15 cellular contexts compared by ENCODE assay signal in genomic region chr3:153625506-153625905, GRCh38.
A peak's percentile ranks its signal among the peaks of the same experiment; 100 is the strongest.
DNase-seq lines count a peak whose midpoint lies in the region; ATAC-seq and TF ChIP-seq lines count a peak whose summit lies in the region.
"Had no signal": no experiment of that assay in that cellular context is flagged by ENCODE, and none has a peak within 500 bp of the region (broad histone marks: within the 10 kb centered on the region; RNA-seq: fewer than 3 reads in every experiment).

No MANE protein-coding gene starts in this region.

- no peak overlapping the region for H4K8ac ChIP-seq in IMR-90 (ENCODE audit: low read depth in 2 of 2, low read length in 2 of 2)

- H3K27ac ChIP-seq in C4-2B = no peak overlapping the region
- no peak overlapping the region for H3K27ac ChIP-seq in IMR-90 (ENCODE audit: insufficient read depth, low read length)
- H3K27ac ChIP-seq in WERI-Rb-1 = peak overlapping the region; percentile 41
- H3K27ac ChIP-seq: heart left ventricle, parathyroid adenoma, stomach, VCaP had no signal

- no CpG with 5 or more reads among the region's 3 CpGs for WGBS in IMR-90 (ENCODE audit: extremely low coverage in 2 of 2, insufficient read length in 1 of 2), 2 experiments

- H2AK9ac ChIP-seq in IMR-90 (replicated peaks; ENCODE audit: low read depth, low read length, poor library complexity) = no peak overlapping the region

- H2AK5ac ChIP-seq in IMR-90 (ENCODE audit: low read depth, low read length) = no peak overlapping the region

- dilution Hi-C loops in IMR-90 (cut with HindIII; ENCODE audit: low sequenced_read_pairs, unreplicated experiment) = no loop called here

- intact Hi-C loops in IMR-90 (cut with micrococcal nuclease) = no loop called here

- no peak for TF ChIP-seq POLR2A in IMR-90 (IDR thresholded peaks at IDR 0.05; ENCODE audit: low read depth, low read length)

- H3K4me1 ChIP-seq in IMR-90 (ENCODE audit: control insufficient read depth, insufficient read depth, low read length) = no peaks in the 10 kb centered on the region
- H3K4me1 ChIP-seq: parathyroid adenoma, stomach had no signal

- DNase-seq in IMR-90 (peak; percentile 1), WERI-Rb-1 (peak; percentile 70), fibroblast of peridontal ligament (ENCODE audit: extremely low read depth) (peak; percentile 53), SIG-M5 (lab: John Stamatoyannopoulos, UW) (no peak), NCI-H774 (lab: John Stamatoyannopoulos, UW) (no peak)
- DNase-seq: amniotic stem cell; CD4-positive, alpha-beta T cell; heart left ventricle; NCI-H226; stomach had no signal

- H3K4me2 ChIP-seq in IMR-90 (ENCODE audit: low read depth, low read length) = no peak overlapping the region

- no peaks in the 10 kb centered on the region for H3K79me1 ChIP-seq in IMR-90 (ENCODE audit: low read depth in 1 of 2, low read length in 2 of 2)

- no peaks in the 10 kb centered on the region for H3K9me1 ChIP-seq in IMR-90 (ENCODE audit: insufficient read depth, low read length)

- H3K9me3 ChIP-seq in IMR-90 (ENCODE audit: control insufficient read depth, insufficient read depth, low read length) = no peaks in the 10 kb centered on the region
- H3K9me3 ChIP-seq in WERI-Rb-1 (ENCODE audit: severe bottlenecking) = no peaks in the 10 kb centered on the region

- no peak overlapping the region for H2AFZ ChIP-seq in IMR-90 (replicated peaks; ENCODE audit: low read length, poor library complexity)
- H2AFZ ChIP-seq: parathyroid adenoma had no signal

- in situ Hi-C loops in IMR-90 (cut with MboI; ENCODE audit: low sequenced_read_pairs) = no loop called here

- no peak overlapping the region for H3K9ac ChIP-seq in IMR-90 (ENCODE audit: low read depth, low read length)
- H3K9ac ChIP-seq: parathyroid adenoma had no signal

- H3K4me3 ChIP-seq in IMR-90 (ENCODE audit: insufficient read depth, low read depth, low read length) = no peak overlapping the region
- no peak overlapping the region for H3K4me3 ChIP-seq in WERI-Rb-1 (ENCODE audit: low read depth, low read length)
- H3K4me3 ChIP-seq: heart left ventricle, stomach had no signal

- ATAC-seq in IMR-90 (ENCODE audit: low read depth) (no peak), HG03175 (IDR thresholded peaks at IDR 0.05; ENCODE audit: unreplicated experiment) (no peak)
- ATAC-seq: HCT116, heart left ventricle had no signal

- no peak overlapping the region for H4K91ac ChIP-seq in IMR-90 (ENCODE audit: insufficient read depth, low read depth, low read length)

- no peaks in the 10 kb centered on the region for H4K20me1 ChIP-seq in IMR-90 (ENCODE audit: insufficient read depth, low read length)

- no peak overlapping the region for H3K4ac ChIP-seq in IMR-90 (ENCODE audit: low read depth, low read length)

- H3K23ac ChIP-seq in IMR-90 (ENCODE audit: low read depth, low read length) = no peak overlapping the region

- H4K5ac ChIP-seq in IMR-90 (ENCODE audit: low read depth, low read length) = no peak overlapping the region

- no peak overlapping the region for H3K18ac ChIP-seq in IMR-90 (ENCODE audit: low read depth, low read length)

- H3K36me3 ChIP-seq in IMR-90 (ENCODE audit: control insufficient read depth, insufficient read depth, low read length) (no peaks in the 10 kb centered on the region), WERI-Rb-1 (no peaks in the 10 kb centered on the region)
- H3K36me3 ChIP-seq: heart left ventricle, stomach had no signal

- CTCF ChIA-PET in IMR-90 (lab: Yijun Ruan, JAX) = interaction anchor here (0.6 to 1.0 kb wide), 4 partner anchors 33 to 353 kb away, joined by 3 to 4 read pairs (median 3); no protein-coding TSS in a partner anchor

- H3K27me3 ChIP-seq in IMR-90 (ENCODE audit: control insufficient read depth, insufficient read depth, low read length) (peaks cover 2% of the 10 kb centered on the region; the same call in 1 of the 2 replicates), WERI-Rb-1 (ENCODE audit: insufficient read depth, low read depth, severe bottlenecking) (no peaks in the 10 kb centered on the region)
- H3K27me3 ChIP-seq: heart left ventricle, stomach had no signal

- H3K56ac ChIP-seq in IMR-90 (ENCODE audit: extremely low read depth, insufficient read depth, low read length) = no peak overlapping the region

- no peak overlapping the region for H3K14ac ChIP-seq in IMR-90 (replicated peaks; ENCODE audit: low read depth, low read length)

- no peak for TF ChIP-seq RAD21 in IMR-90 (IDR thresholded peaks at IDR 0.05; ENCODE audit: low read length)

- H2BK20ac ChIP-seq in IMR-90 (ENCODE audit: low read depth, low read length) = no peak overlapping the region

- TF ChIP-seq CTCF in C4-2B (conservative IDR thresholded peaks at IDR 0.05) (peak; percentile 20), IMR-90 (conservative IDR thresholded peaks at IDR 0.05; ENCODE audit: low read depth, low read length) (no peak), WERI-Rb-1 (IDR thresholded peaks at IDR 0.05; ENCODE audit: low read depth, low read length) (peak; percentile 57)

- BruUV-seq in IMR-90 (replicated peaks; lab: Mats Ljungman, UMichigan) = no TSS peak

- H2BK120ac ChIP-seq in IMR-90 (ENCODE audit: low read depth, low read length) = no peak overlapping the region

- no peak overlapping the region for H2BK5ac ChIP-seq in IMR-90 (ENCODE audit: low read depth, low read length, poor library complexity, severe bottlenecking)

- H2BK15ac ChIP-seq in IMR-90 (ENCODE audit: low read depth, low read length) = no peak overlapping the region

- POLR2A ChIA-PET in IMR-90 (lab: Charles Lee; ENCODE audit: unreplicated experiment) = no interaction called here

TF ChIP-seq in IMR-90, 13 proteins besides CTCF, POLR2A, EP300 and RAD21:
- TF ChIP-seq BHLHE40 (IDR thresholded peaks at IDR 0.05; ENCODE audit: low read depth, low read length) = no peak
- no peak for TF ChIP-seq CHD1 (IDR thresholded peaks at IDR 0.05; ENCODE audit: low read depth, low read length)
- no peak for TF ChIP-seq RFX5 (IDR thresholded peaks at IDR 0.05; ENCODE audit: low read depth, low read length)
- TF ChIP-seq RCOR1 (IDR thresholded peaks at IDR 0.05; ENCODE audit: insufficient replicate concordance, low read length) = no peak
- TF ChIP-seq MAFK (IDR thresholded peaks at IDR 0.05; ENCODE audit: low read depth, low read length) = no peak
- TF ChIP-seq USF2 (IDR thresholded peaks at IDR 0.05; ENCODE audit: low read depth, low read length) = no peak
- no peak for TF ChIP-seq CEBPB (IDR thresholded peaks at IDR 0.05; ENCODE audit: low read depth, low read length)
- no peak for TF ChIP-seq NFE2L2 (IDR thresholded peaks at IDR 0.05; ENCODE audit: low read depth, low read length)
- TF ChIP-seq ELK1 (IDR thresholded peaks at IDR 0.05; ENCODE audit: borderline replicate concordance, low read depth, low read length) = no peak
- TF ChIP-seq MAZ (IDR thresholded peaks at IDR 0.05; ENCODE audit: borderline replicate concordance, low read depth, low read length) = no peak

Comparison
In these comparisons a context has a peak if more than half of its experiments do, and no peak if none do; other contexts are left out.
1. DNase-seq: peak in IMR-90 (single experiment), WERI-Rb-1 (single experiment) and fibroblast of peridontal ligament (single experiment); none in SIG-M5 (single experiment) and NCI-H774 (single experiment).